Comparison of ENCODE assay signal across 34 cellular contexts in the genomic region with DNA sequence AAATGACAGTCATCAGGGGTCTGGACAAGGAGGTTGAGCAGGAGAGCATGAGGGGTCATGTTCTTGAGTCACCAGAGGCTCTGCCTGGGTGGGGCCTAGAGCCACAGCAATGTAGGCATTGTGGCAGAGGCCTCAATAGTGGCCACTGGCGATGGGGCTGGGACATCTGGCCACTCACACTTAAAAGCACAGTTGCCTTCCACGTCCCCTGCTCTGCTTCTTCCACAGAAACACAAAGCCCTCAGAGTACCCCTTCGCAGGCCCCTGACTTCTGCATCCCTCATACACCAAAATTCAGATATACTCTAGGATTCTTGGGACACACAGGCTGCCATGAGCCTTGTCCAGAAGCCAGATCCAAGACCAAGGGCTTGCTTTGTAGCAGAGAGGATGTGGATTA. TPM values are rescaled to one million over a fixed set of nuclear protein-coding genes. Genes with fewer than 3 reads are reported as not detected.
"Had no signal": no experiment of that assay in that cellular context is flagged by ENCODE, and none has a peak within 500 bp of the region (broad histone marks: within the 10 kb centered on the region; RNA-seq: fewer than 3 reads in every experiment).

No MANE protein-coding gene starts in this region.

- H3K27ac ChIP-seq: ascending aorta, breast epithelium, cardiac muscle cell, colonic mucosa, epithelial cell of prostate, WERI-Rb-1 had no signal

- H3K9me3 ChIP-seq: ascending aorta, breast epithelium, colonic mucosa had no signal

- FAIRE-seq: endometrium, endothelial cell of umbilical vein, frontal cortex had no signal

- DNase-seq: activated B cell treated with CpG ODN at 0.5 μM for 24 hours; activated CD4-positive, alpha-beta T cell treated with anti-CD3 and anti-CD28 coated beads for 48 hours; activated CD4-positive, alpha-beta T cell treated with anti-CD3 and anti-CD28 coated beads, Interleukin-2, amount 50 U/mL, for 1 hour; activated CD4-positive, alpha-beta T cell treated with anti-CD3 and anti-CD28 coated beads, Interleukin-2, amount 50 U/mL, for 48 hours; activated CD8-positive, alpha-beta memory T cell treated with anti-CD3 and anti-CD28 coated beads for 24 hours; activated CD8-positive, alpha-beta T cell treated with anti-CD3 and anti-CD28 coated beads for 36 hours; activated effector memory CD4-positive, alpha-beta T cell treated with anti-CD3 and anti-CD28 coated beads, Interleukin-2, amount 50 U/mL, for 16 hours; activated naive CD4-positive, alpha-beta T cell; activated naive CD4-positive, alpha-beta T cell treated with anti-CD3 and anti-CD28 coated beads, Interleukin-2, amount 10 ng/mL, durations not matched to agents 7 days and 5 days; activated naive CD8-positive, alpha-beta T cell treated with anti-CD3 and anti-CD28 coated beads, Interleukin-2, amount 10 ng/mL, durations not matched to agents 7 days and 5 days; activated T-cell treated with anti-CD3 and anti-CD28 coated beads, Interleukin-2, amount 50 U/mL, for 48 hours; central memory CD4-positive, alpha-beta T cell; cerebellar nuclear complex; colonic mucosa; effector CD8-positive, alpha-beta T cell; foreskin fibroblast; T-helper 1 cell; T-helper 17 cell; T1000; WERI-Rb-1 had no signal

- H3K27me3 ChIP-seq: ascending aorta, breast epithelium, cardiac muscle cell, colonic mucosa had no signal

- H3K4me1 Mint-ChIP-seq: activated naive CD4-positive, alpha-beta T cell treated with anti-CD3 and anti-CD28 coated beads, Interleukin-2, amount 10 ng/mL, durations not matched to agents 7 days and 5 days; activated naive CD8-positive, alpha-beta T cell treated with anti-CD3 and anti-CD28 coated beads, Interleukin-2, amount 10 ng/mL, durations not matched to agents 7 days and 5 days; brain had no signal

- H3K9me3 Mint-ChIP-seq: activated B cell treated with CpG ODN at 0.5 μM for 24 hours; activated CD8-positive, alpha-beta T cell treated with anti-CD3 and anti-CD28 coated beads for 36 hours; activated naive CD4-positive, alpha-beta T cell treated with anti-CD3 and anti-CD28 coated beads, Interleukin-2, amount 10 ng/mL, durations not matched to agents 7 days and 5 days; activated naive CD4-positive, alpha-beta T cell treated with anti-CD3 and anti-CD28 coated beads, Interleukin-2, amount 50 U/mL, for 72 hours; activated naive CD8-positive, alpha-beta T cell treated with anti-CD3 and anti-CD28 coated beads, Interleukin-2, amount 10 ng/mL, durations not matched to agents 7 days and 5 days; activated T-helper 1 cell treated with anti-CD3 and anti-CD28 coated beads, Interleukin-12 subunit alpha, Interleukin-12 subunit beta, Interleukin-2, Interleukin-4 antibody, amounts not matched to agents 30 ng/mL and 10 ng/mL and 1 ng/mL, durations not matched to agents 14 hours and 24 hours and 36 hours; activated T-helper 2 cell treated with anti-CD3 and anti-CD28 coated beads, Interferon-gamma antibody, Interleukin-2, Interleukin-4, amounts not matched to agents 10 μg/mL and 5 μg/mL and 100 μg/mL, durations not matched to agents 14 hours and 24 hours and 36 hours; brain; T-helper 2 cell treated with Interferon-gamma antibody and Interleukin-4, amounts not matched to agents 5 μg/mL and 100 μg/mL, for 36 hours had no signal

- H3K4me1 ChIP-seq: ascending aorta, breast epithelium, colonic mucosa had no signal

- H3K36me3 Mint-ChIP-seq: activated naive CD4-positive, alpha-beta T cell treated with anti-CD3 and anti-CD28 coated beads, Interleukin-2, amount 10 ng/mL, durations not matched to agents 7 days and 5 days; activated naive CD4-positive, alpha-beta T cell treated with anti-CD3 and anti-CD28 coated beads, Interleukin-2, amount 50 U/mL, for 72 hours; activated naive CD8-positive, alpha-beta T cell treated with anti-CD3 and anti-CD28 coated beads, Interleukin-2, amount 10 ng/mL, durations not matched to agents 7 days and 5 days; brain had no signal

- H3K4me3 ChIP-seq: ascending aorta, breast epithelium, cardiac muscle cell, colonic mucosa had no signal

- H3K36me3 ChIP-seq: ascending aorta, breast epithelium, cardiac muscle cell, colonic mucosa, WERI-Rb-1 had no signal

- H3K4me3 Mint-ChIP-seq: activated B cell treated with CpG ODN at 0.5 μM for 24 hours; activated CD8-positive, alpha-beta T cell treated with anti-CD3 and anti-CD28 coated beads for 36 hours; activated naive CD4-positive, alpha-beta T cell treated with anti-CD3 and anti-CD28 coated beads, Interleukin-2, amount 10 ng/mL, durations not matched to agents 7 days and 5 days; activated naive CD8-positive, alpha-beta T cell treated with anti-CD3 and anti-CD28 coated beads, Interleukin-2, amount 10 ng/mL, durations not matched to agents 7 days and 5 days; activated T-helper 1 cell treated with anti-CD3 and anti-CD28 coated beads, Interleukin-12 subunit alpha, Interleukin-12 subunit beta, Interleukin-2, Interleukin-4 antibody, amounts not matched to agents 30 ng/mL and 10 ng/mL and 1 ng/mL, durations not matched to agents 14 hours and 24 hours and 36 hours; brain; T-helper 17 cell; T-helper 2 cell treated with Interferon-gamma antibody and Interleukin-4, amounts not matched to agents 5 μg/mL and 100 μg/mL, for 36 hours had no signal

- H3K27ac Mint-ChIP-seq: activated B cell treated with CpG ODN at 0.5 μM for 24 hours; activated CD8-positive, alpha-beta T cell treated with anti-CD3 and anti-CD28 coated beads for 36 hours; activated naive CD4-positive, alpha-beta T cell treated with anti-CD3 and anti-CD28 coated beads, Interleukin-2, amount 10 ng/mL, durations not matched to agents 7 days and 5 days; activated naive CD4-positive, alpha-beta T cell treated with anti-CD3 and anti-CD28 coated beads, Interleukin-2, amount 50 U/mL, for 72 hours; activated naive CD8-positive, alpha-beta T cell treated with anti-CD3 and anti-CD28 coated beads, Interleukin-2, amount 10 ng/mL, durations not matched to agents 7 days and 5 days; activated T-helper 1 cell treated with anti-CD3 and anti-CD28 coated beads, Interleukin-12 subunit alpha, Interleukin-12 subunit beta, Interleukin-2, Interleukin-4 antibody, amounts not matched to agents 30 ng/mL and 10 ng/mL and 1 ng/mL, durations not matched to agents 14 hours and 24 hours and 36 hours; activated T-helper 2 cell treated with anti-CD3 and anti-CD28 coated beads, Interferon-gamma antibody, Interleukin-2, Interleukin-4, amounts not matched to agents 10 μg/mL and 5 μg/mL and 100 μg/mL, durations not matched to agents 14 hours and 24 hours and 36 hours; brain; T-helper 17 cell; T-helper 2 cell treated with Interferon-gamma antibody and Interleukin-4, amounts not matched to agents 5 μg/mL and 100 μg/mL, for 36 hours had no signal

- H3K27me3 Mint-ChIP-seq: activated B cell treated with CpG ODN at 0.5 μM for 24 hours; activated CD8-positive, alpha-beta T cell treated with anti-CD3 and anti-CD28 coated beads for 36 hours; activated naive CD8-positive, alpha-beta T cell treated with anti-CD3 and anti-CD28 coated beads, Interleukin-2, amount 10 ng/mL, durations not matched to agents 7 days and 5 days had no signal

RNA-seq across cellular contexts. Expression of a gene that starts 2.2 kb away (rescaled TPM):
- total RNA-seq: activated B cell treated with CpG ODN at 0.5 μM for 24 hours; activated CD8-positive, alpha-beta T cell treated with anti-CD3 and anti-CD28 coated beads for 36 hours; activated naive CD4-positive, alpha-beta T cell treated with anti-CD3 and anti-CD28 coated beads, Interleukin-2, amount 50 U/mL, for 72 hours; activated naive CD8-positive, alpha-beta T cell treated with anti-CD3 and anti-CD28 coated beads, Interleukin-2, amount 10 ng/mL, durations not matched to agents 7 days and 5 days; activated T-helper 1 cell treated with anti-CD3 and anti-CD28 coated beads, Interleukin-12 subunit alpha, Interleukin-12 subunit beta, Interleukin-2, Interleukin-4 antibody, amounts not matched to agents 30 ng/mL and 10 ng/mL and 1 ng/mL, durations not matched to agents 14 hours and 24 hours and 36 hours; activated T-helper 2 cell treated with anti-CD3 and anti-CD28 coated beads, Interferon-gamma antibody, Interleukin-2, Interleukin-4, amounts not matched to agents 10 μg/mL and 5 μg/mL and 100 μg/mL, durations not matched to agents 14 hours and 24 hours and 36 hours; ascending aorta; breast epithelium; cardiac muscle cell; colonic mucosa; dermis microvascular lymphatic vessel endothelial cell; endothelial cell of umbilical vein; frontal cortex; T-helper 17 cell had no signal
- polyA plus RNA-seq: cardiac muscle cell, endothelial cell of umbilical vein, esophagus had no signal
